Comparison of ENCODE assay signal across 1 cellular context in the genomic region with DNA sequence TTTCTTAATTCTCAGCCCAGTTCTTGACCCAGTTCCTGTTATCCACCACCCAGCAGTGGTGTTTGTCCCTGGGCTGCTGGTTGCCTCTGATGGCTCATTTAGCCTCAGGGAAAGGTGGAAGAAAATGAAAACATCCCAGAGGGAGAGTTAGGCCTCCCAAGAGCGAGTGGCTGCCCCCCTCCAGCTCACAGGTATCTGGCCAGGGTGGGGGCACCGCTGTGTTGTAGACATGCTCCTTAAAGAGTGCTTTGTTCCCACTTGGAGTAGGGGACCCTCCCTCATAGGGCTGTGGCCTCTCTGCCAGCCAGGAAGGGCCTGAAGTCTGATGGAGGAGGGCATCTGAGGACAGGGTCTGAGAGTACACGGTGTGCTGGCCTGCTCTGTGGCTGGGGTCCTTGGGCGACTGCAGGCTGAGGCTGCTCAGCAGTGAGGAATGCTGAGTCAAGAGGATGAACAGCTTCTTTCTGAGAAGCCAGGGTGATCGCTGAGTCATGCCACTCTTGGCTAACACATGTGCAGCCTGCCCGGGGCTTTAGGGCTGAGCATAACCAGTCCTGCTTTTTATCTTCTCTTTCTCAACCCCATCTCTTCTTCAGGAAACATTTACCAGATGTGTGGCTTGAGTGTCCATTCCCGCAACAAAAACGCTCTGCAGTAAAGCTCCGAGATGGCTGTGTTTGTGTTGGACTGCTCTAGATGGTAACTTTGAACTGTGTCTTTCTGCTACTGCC.
TF ChIP-seq lines count a peak whose summit lies in the region.

No MANE protein-coding gene starts in this region.

TF ChIP-seq in HepG2, 621 proteins besides CTCF, POLR2A, EP300 and RAD21 (continued from another document and continues in another):
- TF ChIP-seq, protein P1, sequence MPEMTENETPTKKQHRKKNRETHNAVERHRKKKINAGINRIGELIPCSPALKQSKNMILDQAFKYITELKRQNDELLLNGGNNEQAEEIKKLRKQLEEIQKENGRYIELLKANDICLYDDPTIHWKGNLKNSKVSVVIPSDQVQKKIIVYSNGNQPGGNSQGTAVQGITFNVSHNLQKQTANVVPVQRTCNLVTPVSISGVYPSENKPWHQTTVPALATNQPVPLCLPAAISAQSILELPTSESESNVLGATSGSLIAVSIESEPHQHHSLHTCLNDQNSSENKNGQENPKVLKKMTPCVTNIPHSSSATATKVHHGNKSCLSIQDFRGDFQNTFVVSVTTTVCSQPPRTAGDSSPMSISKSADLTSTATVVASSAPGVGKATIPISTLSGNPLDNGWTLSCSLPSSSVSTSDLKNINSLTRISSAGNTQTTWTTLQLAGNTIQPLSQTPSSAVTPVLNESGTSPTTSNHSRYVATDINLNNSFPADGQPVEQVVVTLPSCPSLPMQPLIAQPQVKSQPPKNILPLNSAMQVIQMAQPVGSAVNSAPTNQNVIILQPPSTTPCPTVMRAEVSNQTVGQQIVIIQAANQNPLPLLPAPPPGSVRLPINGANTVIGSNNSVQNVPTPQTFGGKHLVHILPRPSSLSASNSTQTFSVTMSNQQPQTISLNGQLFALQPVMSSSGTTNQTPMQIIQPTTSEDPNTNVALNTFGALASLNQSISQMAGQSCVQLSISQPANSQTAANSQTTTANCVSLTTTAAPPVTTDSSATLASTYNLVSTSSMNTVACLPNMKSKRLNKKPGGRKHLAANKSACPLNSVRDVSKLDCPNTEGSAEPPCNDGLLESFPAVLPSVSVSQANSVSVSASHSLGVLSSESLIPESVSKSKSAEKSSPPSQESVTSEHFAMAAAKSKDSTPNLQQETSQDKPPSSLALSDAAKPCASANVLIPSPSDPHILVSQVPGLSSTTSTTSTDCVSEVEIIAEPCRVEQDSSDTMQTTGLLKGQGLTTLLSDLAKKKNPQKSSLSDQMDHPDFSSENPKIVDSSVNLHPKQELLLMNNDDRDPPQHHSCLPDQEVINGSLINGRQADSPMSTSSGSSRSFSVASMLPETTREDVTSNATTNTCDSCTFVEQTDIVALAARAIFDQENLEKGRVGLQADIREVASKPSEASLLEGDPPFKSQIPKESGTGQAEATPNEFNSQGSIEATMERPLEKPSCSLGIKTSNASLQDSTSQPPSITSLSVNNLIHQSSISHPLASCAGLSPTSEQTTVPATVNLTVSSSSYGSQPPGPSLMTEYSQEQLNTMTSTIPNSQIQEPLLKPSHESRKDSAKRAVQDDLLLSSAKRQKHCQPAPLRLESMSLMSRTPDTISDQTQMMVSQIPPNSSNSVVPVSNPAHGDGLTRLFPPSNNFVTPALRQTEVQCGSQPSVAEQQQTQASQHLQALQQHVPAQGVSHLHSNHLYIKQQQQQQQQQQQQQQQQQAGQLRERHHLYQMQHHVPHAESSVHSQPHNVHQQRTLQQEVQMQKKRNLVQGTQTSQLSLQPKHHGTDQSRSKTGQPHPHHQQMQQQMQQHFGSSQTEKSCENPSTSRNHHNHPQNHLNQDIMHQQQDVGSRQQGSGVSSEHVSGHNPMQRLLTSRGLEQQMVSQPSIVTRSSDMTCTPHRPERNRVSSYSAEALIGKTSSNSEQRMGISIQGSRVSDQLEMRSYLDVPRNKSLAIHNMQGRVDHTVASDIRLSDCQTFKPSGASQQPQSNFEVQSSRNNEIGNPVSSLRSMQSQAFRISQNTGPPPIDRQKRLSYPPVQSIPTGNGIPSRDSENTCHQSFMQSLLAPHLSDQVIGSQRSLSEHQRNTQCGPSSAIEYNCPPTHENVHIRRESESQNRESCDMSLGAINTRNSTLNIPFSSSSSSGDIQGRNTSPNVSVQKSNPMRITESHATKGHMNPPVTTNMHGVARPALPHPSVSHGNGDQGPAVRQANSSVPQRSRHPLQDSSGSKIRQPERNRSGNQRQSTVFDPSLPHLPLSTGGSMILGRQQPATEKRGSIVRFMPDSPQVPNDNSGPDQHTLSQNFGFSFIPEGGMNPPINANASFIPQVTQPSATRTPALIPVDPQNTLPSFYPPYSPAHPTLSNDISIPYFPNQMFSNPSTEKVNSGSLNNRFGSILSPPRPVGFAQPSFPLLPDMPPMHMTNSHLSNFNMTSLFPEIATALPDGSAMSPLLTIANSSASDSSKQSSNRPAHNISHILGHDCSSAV (CRISPR knock-in tag; IDR thresholded peaks at IDR 0.05; ENCODE audit: borderline replicate concordance) = no peak
- TF ChIP-seq, protein P2, sequence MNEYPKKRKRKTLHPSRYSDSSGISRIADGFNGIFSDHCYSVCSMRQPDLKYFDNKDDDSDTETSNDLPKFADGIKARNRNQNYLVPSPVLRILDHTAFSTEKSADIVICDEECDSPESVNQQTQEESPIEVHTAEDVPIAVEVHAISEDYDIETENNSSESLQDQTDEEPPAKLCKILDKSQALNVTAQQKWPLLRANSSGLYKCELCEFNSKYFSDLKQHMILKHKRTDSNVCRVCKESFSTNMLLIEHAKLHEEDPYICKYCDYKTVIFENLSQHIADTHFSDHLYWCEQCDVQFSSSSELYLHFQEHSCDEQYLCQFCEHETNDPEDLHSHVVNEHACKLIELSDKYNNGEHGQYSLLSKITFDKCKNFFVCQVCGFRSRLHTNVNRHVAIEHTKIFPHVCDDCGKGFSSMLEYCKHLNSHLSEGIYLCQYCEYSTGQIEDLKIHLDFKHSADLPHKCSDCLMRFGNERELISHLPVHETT (CRISPR knock-in tag; conservative IDR thresholded peaks at IDR 0.05) = no peak; the same call in 1 of the 2 replicates
- peak; percentile 87 for TF ChIP-seq NFE2 (CRISPR knock-in tag; IDR thresholded peaks at IDR 0.05)
- peak; percentile 72 for TF ChIP-seq RARA (CRISPR knock-in tag; IDR thresholded peaks at IDR 0.05)
- TF ChIP-seq THAP11 (CRISPR knock-in tag; IDR thresholded peaks at IDR 0.05) = peak; percentile 72; the same call in 1 of the 2 replicates
- TF ChIP-seq ZNF609 (CRISPR knock-in tag; IDR thresholded peaks at IDR 0.05; ENCODE audit: borderline replicate concordance) = peak; percentile 37; the same call in 1 of the 2 replicates
- TF ChIP-seq SETDB1 (CRISPR knock-in tag; IDR thresholded peaks at IDR 0.05; ENCODE audit: borderline replicate concordance) = no peak
- TF ChIP-seq ZNF709 (CRISPR knock-in tag; IDR thresholded peaks at IDR 0.05) = peak; percentile 64; the same call in 1 of the 2 replicates
- peak; percentile 74 for TF ChIP-seq ZNF12 (CRISPR knock-in tag; IDR thresholded peaks at IDR 0.05)
- peak; percentile 20; the same call in 1 of the 2 replicates for TF ChIP-seq SNAPC2 (CRISPR knock-in tag; IDR thresholded peaks at IDR 0.05)
- TF ChIP-seq, protein P3, sequence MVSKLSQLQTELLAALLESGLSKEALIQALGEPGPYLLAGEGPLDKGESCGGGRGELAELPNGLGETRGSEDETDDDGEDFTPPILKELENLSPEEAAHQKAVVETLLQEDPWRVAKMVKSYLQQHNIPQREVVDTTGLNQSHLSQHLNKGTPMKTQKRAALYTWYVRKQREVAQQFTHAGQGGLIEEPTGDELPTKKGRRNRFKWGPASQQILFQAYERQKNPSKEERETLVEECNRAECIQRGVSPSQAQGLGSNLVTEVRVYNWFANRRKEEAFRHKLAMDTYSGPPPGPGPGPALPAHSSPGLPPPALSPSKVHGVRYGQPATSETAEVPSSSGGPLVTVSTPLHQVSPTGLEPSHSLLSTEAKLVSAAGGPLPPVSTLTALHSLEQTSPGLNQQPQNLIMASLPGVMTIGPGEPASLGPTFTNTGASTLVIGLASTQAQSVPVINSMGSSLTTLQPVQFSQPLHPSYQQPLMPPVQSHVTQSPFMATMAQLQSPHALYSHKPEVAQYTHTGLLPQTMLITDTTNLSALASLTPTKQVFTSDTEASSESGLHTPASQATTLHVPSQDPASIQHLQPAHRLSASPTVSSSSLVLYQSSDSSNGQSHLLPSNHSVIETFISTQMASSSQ (IDR thresholded peaks at IDR 0.05; ENCODE audit: low read depth) = no peak
- TF ChIP-seq, protein P3 (CRISPR knock-in tag; IDR thresholded peaks at IDR 0.05; ENCODE audit: borderline replicate concordance) = 0 out of 2 replicates have a peak, but pooled peaks have one; percentile 46
- TF ChIP-seq KDM6A (CRISPR knock-in tag; IDR thresholded peaks at IDR 0.05; ENCODE audit: low read depth) = peak; percentile 6; the same call in 1 of the 2 replicates
- TF ChIP-seq ZFAT (CRISPR knock-in tag; conservative IDR thresholded peaks at IDR 0.05) = no peak
- TF ChIP-seq REPIN1 (CRISPR knock-in tag; IDR thresholded peaks at IDR 0.05; ENCODE audit: borderline replicate concordance, low read depth) = no peak
- TF ChIP-seq ZNF781 (CRISPR knock-in tag; IDR thresholded peaks at IDR 0.05; ENCODE audit: borderline replicate concordance, not compliant biosample characterization) = no peak
- peak; percentile 98 for TF ChIP-seq NFE2L2 (IDR thresholded peaks at IDR 0.05; ENCODE audit: low read length)
- no peak for TF ChIP-seq ZBTB10 (CRISPR knock-in tag; IDR thresholded peaks at IDR 0.05; ENCODE audit: borderline replicate concordance)
- TF ChIP-seq ZNF737 (CRISPR knock-in tag; IDR thresholded peaks at IDR 0.05; ENCODE audit: borderline replicate concordance) = no peak
- TF ChIP-seq ZNF180 (CRISPR knock-in tag; IDR thresholded peaks at IDR 0.05; ENCODE audit: borderline replicate concordance, low read depth) = no peak
- no peak for TF ChIP-seq ZNF234 (CRISPR knock-in tag; conservative IDR thresholded peaks at IDR 0.05)
- TF ChIP-seq, protein P4, sequence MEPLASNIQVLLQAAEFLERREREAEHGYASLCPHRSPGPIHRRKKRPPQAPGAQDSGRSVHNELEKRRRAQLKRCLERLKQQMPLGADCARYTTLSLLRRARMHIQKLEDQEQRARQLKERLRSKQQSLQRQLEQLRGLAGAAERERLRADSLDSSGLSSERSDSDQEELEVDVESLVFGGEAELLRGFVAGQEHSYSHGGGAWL (CRISPR knock-in tag; IDR thresholded peaks at IDR 0.05) = 0 out of 2 replicates have a peak, but pooled peaks have one; percentile 58
- peak; percentile 87 for TF ChIP-seq ZNF761 (CRISPR knock-in tag; conservative IDR thresholded peaks at IDR 0.05)
- peak; percentile 70 for TF ChIP-seq TGIF2 (CRISPR knock-in tag; IDR thresholded peaks at IDR 0.05)
- TF ChIP-seq HOXA3 (CRISPR knock-in tag; IDR thresholded peaks at IDR 0.05) = peak; percentile 36; the same call in 1 of the 2 replicates
- no peak for TF ChIP-seq HNRNPK (IDR thresholded peaks at IDR 0.05; ENCODE audit: low read depth, low read length, poor library complexity, severe bottlenecking)
